Comparison of ENCODE assay signal across 32 cellular contexts in genomic region chr2:144812288-144812687, GRCh38.
"Had no signal": no experiment of that assay in that cellular context is flagged by ENCODE, and none has a peak within 500 bp of the region (broad histone marks: within the 10 kb centered on the region; RNA-seq: fewer than 3 reads in every experiment).

No MANE protein-coding gene starts in this region.

- H3K27ac ChIP-seq: adrenal gland, body of pancreas, brain microvascular endothelial cell, breast epithelium, VCaP had no signal

- H3K4me3 ChIP-seq: adrenal gland, body of pancreas, breast epithelium had no signal

- H3K27me3 ChIP-seq: adrenal gland, body of pancreas, brain microvascular endothelial cell, breast epithelium had no signal

- H3K9me3 ChIP-seq: adrenal gland, body of pancreas, breast epithelium had no signal

- H3K4me1 ChIP-seq: adrenal gland, body of pancreas, breast epithelium had no signal

- H3K36me3 ChIP-seq: adrenal gland, brain microvascular endothelial cell, breast epithelium had no signal

- DNase-seq: activated B cell treated with CpG ODN at 0.5 μM for 24 hours; activated CD4-positive, alpha-beta memory T cell treated with anti-CD3 and anti-CD28 coated beads for 36 hours; activated CD4-positive, alpha-beta T cell treated with anti-CD3 and anti-CD28 coated beads for 4 hours; activated CD4-positive, alpha-beta T cell treated with anti-CD3 and anti-CD28 coated beads, Interleukin-2, amount 10 ng/mL, durations not matched to agents 24 days and 14 days; activated CD4-positive, alpha-beta T cell treated with anti-CD3 and anti-CD28 coated beads, Interleukin-2, amount 50 U/mL, for 1 hour; activated CD4-positive, alpha-beta T cell treated with anti-CD3 and anti-CD28 coated beads, Interleukin-2, amount 50 U/mL, for 4 hours; activated CD4-positive, CD25-positive, alpha-beta regulatory T cell treated with anti-CD3 and anti-CD28 coated beads, Interleukin-2, amount 50 U/mL, for 72 hours; activated CD8-positive, alpha-beta memory T cell treated with anti-CD3 and anti-CD28 coated beads, Interleukin-2, amount 50 U/mL, for 4 hours; activated CD8-positive, alpha-beta T cell treated with anti-CD3 and anti-CD28 coated beads for 36 hours; activated effector memory CD4-positive, alpha-beta T cell treated with anti-CD3 and anti-CD28 coated beads, Interleukin-2, amount 50 U/mL, for 16 hours; activated gamma-delta T cell treated with Interleukin-2 at 50 U/mL for 16 hours; activated naive CD4-positive, alpha-beta T cell; activated naive CD4-positive, alpha-beta T cell treated with anti-CD3 and anti-CD28 coated beads for 36 hours; activated naive CD4-positive, alpha-beta T cell treated with anti-CD3 and anti-CD28 coated beads, Interleukin-2, amount 50 U/mL, for 16 hours; activated naive CD8-positive, alpha-beta T cell treated with anti-CD3 and anti-CD28 coated beads for 36 hours; activated T-cell treated with anti-CD3 and anti-CD28 coated beads for 4 hours; activated T-cell treated with anti-CD3 and anti-CD28 coated beads, Interleukin-2, amount 50 U/mL, for 1 hour; activated T-cell treated with anti-CD3 and anti-CD28 coated beads, Interleukin-2, amount 50 U/mL, for 4 hours; activated T-cell treated with anti-CD3 and anti-CD28 coated beads, Interleukin-2, amount 50 U/mL, for 72 hours; adrenal gland; amniotic stem cell; aorta; body of pancreas; brain microvascular endothelial cell; central memory CD4-positive, alpha-beta T cell; T-helper 1 cell; T-helper 2 cell; T-helper 9 cell had no signal

- FAIRE-seq: astrocyte, TTC549 had no signal
